Comparison of ENCODE assay signal across 30 cellular contexts in the genomic region with DNA sequence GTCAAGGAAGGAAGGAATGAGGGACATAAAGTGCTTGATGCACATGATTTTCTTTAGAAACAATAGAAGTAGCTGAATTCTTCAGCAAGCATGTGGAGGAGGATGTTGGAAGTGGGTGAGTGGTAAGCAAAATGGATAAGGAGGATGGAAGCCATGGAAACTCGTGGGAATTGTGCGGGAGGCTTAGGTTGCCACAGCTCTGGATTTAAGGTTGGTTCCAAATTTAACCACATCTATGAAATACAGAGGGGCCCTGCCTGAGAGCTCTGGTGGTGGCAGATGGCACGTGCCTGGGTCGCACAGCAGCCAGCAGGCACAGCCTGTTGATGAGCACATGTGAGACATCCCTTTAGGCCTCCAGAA.
DNase-seq lines count a peak whose midpoint lies in the region; ATAC-seq and TF ChIP-seq lines count a peak whose summit lies in the region.
"Had no signal": no experiment of that assay in that cellular context is flagged by ENCODE, and none has a peak within 500 bp of the region (broad histone marks: within the 10 kb centered on the region; RNA-seq: fewer than 3 reads in every experiment).

No MANE protein-coding gene starts in this region.

- no peaks in the 10 kb centered on the region for H3K36me3 Mint-ChIP-seq in T-helper 17 cell (ENCODE audit: low read depth)
- H3K36me3 Mint-ChIP-seq: CD8-positive, alpha-beta T cell; naive B cell had no signal

- TF ChIP-seq POLR2A in body of pancreas (IDR thresholded peaks at IDR 0.05) = no peak

- H3K9me3 ChIP-seq in Karpas-422 (ENCODE audit: low read length) (no peaks in the 10 kb centered on the region), body of pancreas (no peaks in the 10 kb centered on the region), mucosa of stomach (ENCODE audit: control insufficient read depth, low read length) (no peaks in the 10 kb centered on the region), T-helper 17 cell (ENCODE audit: control insufficient read depth, low read length, poor library complexity, severe bottlenecking) (no peaks in the 10 kb centered on the region)
- H3K9me3 ChIP-seq: A549, colonic mucosa, neutrophil, psoas muscle, SJSA1, thoracic aorta had no signal

- peaks cover 33% of the 10 kb centered on the region for H3K4me1 ChIP-seq in Karpas-422 (ENCODE audit: low read length)
- H3K4me1 ChIP-seq in body of pancreas = peaks cover 16% of the 10 kb centered on the region
- peaks cover 14% of the 10 kb centered on the region for H3K4me1 ChIP-seq in mucosa of stomach (ENCODE audit: control insufficient read depth, insufficient read depth, low read length)
- H3K4me1 ChIP-seq: A549, colonic mucosa, psoas muscle, SJSA1 had no signal

- H3K79me2 ChIP-seq in Karpas-422 (ENCODE audit: low read length) = no peaks in the 10 kb centered on the region

- intact Hi-C loops in body of pancreas (cut with DNase I) = no loop called here

- H3K9ac ChIP-seq in Karpas-422 (ENCODE audit: low read length) (no peak overlapping the region), mucosa of stomach (ENCODE audit: low read length) (peak overlapping the region; percentile 22)
- H3K9ac ChIP-seq: KMS-11 had no signal

- H3K4me2 ChIP-seq in Karpas-422 (ENCODE audit: low read depth, low read length, poor library complexity, severe bottlenecking) = no peak overlapping the region
- H3K4me2 ChIP-seq: A549, KMS-11 had no signal

- 92 to 97% methylated on average over 4 of the region's 4 CpGs for WGBS in body of pancreas, 2 donors

- no peak overlapping the region for H3K4me3 Mint-ChIP-seq in T-helper 17 cell
- H3K4me3 Mint-ChIP-seq: activated naive CD4-positive, alpha-beta T cell treated with anti-CD3 and anti-CD28 coated beads for 36 hours; activated T-helper 1 cell treated with anti-CD3 and anti-CD28 coated beads, Interleukin-12 subunit alpha, Interleukin-12 subunit beta, Interleukin-2, Interleukin-4 antibody, amounts not matched to agents 30 ng/mL and 10 ng/mL and 1 ng/mL, durations not matched to agents 14 hours and 24 hours and 36 hours; CD8-positive, alpha-beta T cell; HFFc6; naive B cell had no signal

- no peaks in the 10 kb centered on the region for H3K27me3 ChIP-seq in Karpas-422 (ENCODE audit: low read length)
- H3K27me3 ChIP-seq in body of pancreas = no peaks in the 10 kb centered on the region
- no peaks in the 10 kb centered on the region for H3K27me3 ChIP-seq in mucosa of stomach (ENCODE audit: control insufficient read depth, insufficient read depth, low read length)
- H3K27me3 ChIP-seq in brain microvascular endothelial cell (replicated peaks) = no peaks in the 10 kb centered on the region
- H3K27me3 ChIP-seq: colonic mucosa, neutrophil, SJSA1 had no signal

- H4K20me1 ChIP-seq in Karpas-422 (ENCODE audit: insufficient read depth, low read depth, low read length) = no peaks in the 10 kb centered on the region

- H3K27ac ChIP-seq in Karpas-422 (ENCODE audit: low read length) (peak overlapping the region; percentile 56), body of pancreas (peak overlapping the region in 3 of 4 donors; percentile 18 to 72 (median 55)), brain microvascular endothelial cell (no peak overlapping the region)
- H3K27ac ChIP-seq: A549, colonic mucosa, HL-60, KMS-11, neutrophil, psoas muscle, SJSA1, thoracic aorta had no signal

- TF ChIP-seq CTCF in body of pancreas (IDR thresholded peaks at IDR 0.05) (no peak), brain microvascular endothelial cell (IDR thresholded peaks at IDR 0.05; ENCODE audit: low read depth, low read length, missing control alignments) (no peak)

- H3K4me3 ChIP-seq in Karpas-422 (ENCODE audit: low read length) (no peak overlapping the region), body of pancreas (no peak overlapping the region), mucosa of stomach (ENCODE audit: low read length) (no peak overlapping the region), brain microvascular endothelial cell (ENCODE audit: low read depth, low read length) (no peak overlapping the region)
- H3K4me3 ChIP-seq: A549, colonic mucosa, psoas muscle, SJSA1, thoracic aorta had no signal

- DNase-seq in NCI-H1092 treated with DMSO at 0.1 percent for 48 hours (lab: John Stamatoyannopoulos, UW) (peak; percentile 69), NCI-H1092 (lab: John Stamatoyannopoulos, UW) (no peak), Karpas-422 (no peak), body of pancreas (no peak), brain microvascular endothelial cell (no peak), hippocampal formation (lab: John Stamatoyannopoulos, UW) (no peak), T-helper 17 cell (no peak)
- DNase-seq: activated CD4-positive, alpha-beta T cell treated with anti-CD3 and anti-CD28 coated beads, Interleukin-2, amount 50 U/mL, for 48 hours; activated naive CD4-positive, alpha-beta T cell treated with anti-CD3 and anti-CD28 coated beads for 36 hours; AML-193; amygdala; CD8-positive, alpha-beta T cell; effector CD8-positive, alpha-beta T cell; foreskin fibroblast; GOT3; HFFc6; mesendoderm; naive B cell; NCI-H446 treated with DMSO at 0.1 percent for 48 hours; psoas muscle; stimulated activated naive CD4-positive, alpha-beta T cell had no signal

- no peak overlapping the region for H3K27ac Mint-ChIP-seq in T-helper 17 cell
- H3K27ac Mint-ChIP-seq: activated naive CD4-positive, alpha-beta T cell treated with anti-CD3 and anti-CD28 coated beads for 36 hours; activated T-helper 1 cell treated with anti-CD3 and anti-CD28 coated beads, Interleukin-12 subunit alpha, Interleukin-12 subunit beta, Interleukin-2, Interleukin-4 antibody, amounts not matched to agents 30 ng/mL and 10 ng/mL and 1 ng/mL, durations not matched to agents 14 hours and 24 hours and 36 hours; CD8-positive, alpha-beta T cell; HFFc6 had no signal

- H3K4me1 Mint-ChIP-seq in T-helper 17 cell = no peaks in the 10 kb centered on the region
- H3K4me1 Mint-ChIP-seq: naive B cell had no signal

- in situ Hi-C loops in brain microvascular endothelial cell (cut with HindIII; ENCODE audit: low pct_ligation_motif_present, low sequenced_read_pairs) = no loop called here

- H3K27me3 Mint-ChIP-seq in T-helper 17 cell = peaks cover 14% of the 10 kb centered on the region

- ATAC-seq in body of pancreas = no peak
- no peak for ATAC-seq in T-helper 17 cell
- ATAC-seq: A549; CD8-positive, alpha-beta T cell had no signal

- peak overlapping the region; percentile 3; the same call in 1 of the 2 replicates for H2AFZ ChIP-seq in Karpas-422 (ENCODE audit: low read length)

- no peaks in the 10 kb centered on the region for H3K9me2 ChIP-seq in Karpas-422 (replicated peaks; ENCODE audit: insufficient read depth, low read length)

- H3K36me3 ChIP-seq in Karpas-422 (ENCODE audit: insufficient read depth, low read length) (no peaks in the 10 kb centered on the region; the same call in 1 of the 2 replicates), body of pancreas (replicated peaks in 1 of 2; ENCODE audit: insufficient read depth in 1 of 2, low read depth in 2 of 2) (no peaks in the 10 kb centered on the region), mucosa of stomach (ENCODE audit: control insufficient read depth, insufficient read depth, low read length) (no peaks in the 10 kb centered on the region), brain microvascular endothelial cell (replicated peaks) (no peaks in the 10 kb centered on the region)
- H3K36me3 ChIP-seq: colonic mucosa, neutrophil, SJSA1, thoracic aorta had no signal
